In the genomic region with DNA sequence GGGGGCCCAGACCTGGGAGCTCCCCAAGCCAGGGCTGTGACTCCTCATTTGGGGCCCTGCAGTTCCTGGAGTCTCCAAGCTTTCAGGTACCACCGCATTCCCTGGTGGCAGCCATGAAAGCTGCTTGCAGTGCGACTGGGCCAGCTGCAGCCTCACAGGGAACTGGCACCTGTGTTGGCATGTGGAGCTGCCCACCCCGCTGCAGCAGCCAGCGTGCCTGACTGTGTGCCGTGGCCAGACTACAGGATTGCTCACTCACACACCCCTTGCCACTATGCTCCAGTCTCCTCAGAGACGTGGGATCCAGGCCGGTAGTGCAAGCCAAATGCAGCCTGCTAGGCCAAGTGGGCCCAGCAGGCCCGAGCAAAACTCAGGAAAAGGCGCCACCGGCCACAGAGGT, we compare ENCODE assay signal across 19 cellular contexts.
DNase-seq lines count a peak whose midpoint lies in the region; TF ChIP-seq lines count a peak whose summit lies in the region.
"Had no signal": no experiment of that assay in that cellular context is flagged by ENCODE, and none has a peak within 500 bp of the region (broad histone marks: within the 10 kb centered on the region; RNA-seq: fewer than 3 reads in every experiment).

No MANE protein-coding gene starts in this region.

- in situ Hi-C loops in mammary epithelial cell (cut with MboI; ENCODE audit: low sequenced_read_pairs in 2 of 2): loop anchor here in 1 of 2 donors (25.0 kb wide), 1 partner anchor 343 kb away; no protein-coding TSS in a partner anchor

- H3K27me3 ChIP-seq in mammary epithelial cell (ENCODE audit: insufficient read depth, low read length): no peaks in the 10 kb centered on the region
- no peaks in the 10 kb centered on the region for H3K27me3 ChIP-seq in neural progenitor cell
- no peaks in the 10 kb centered on the region for H3K27me3 ChIP-seq in spleen (replicated peaks in 1 of 7)
- H3K27me3 ChIP-seq: Peyer's patch had no signal

- no TSS peak for BruUV-seq in MCF 10A (replicated peaks; lab: Mats Ljungman, UMichigan)
- BruUV-seq in mammary epithelial cell (replicated peaks; lab: Mats Ljungman, UMichigan): no TSS peak

- no peak for DNase-seq in MCF 10A (ENCODE audit: unreplicated experiment)
- no peak for DNase-seq in mammary epithelial cell
- no peak for DNase-seq in chondrocyte (ENCODE audit: low spot score)
- DNase-seq in neural progenitor cell (ENCODE audit: low spot score): no peak
- peak; percentile 45 for DNase-seq in spleen
- no peak for DNase-seq in NCI-H1048 (lab: John Stamatoyannopoulos, UW)
- no peak for DNase-seq in islet precursor cell
- no peak for DNase-seq in A172 (ENCODE audit: low spot score)
- DNase-seq: DMS53, GDM1, GOT3, Karpas-422, NCI-H1417, NCI-H187, NCI-H446, NCI-H526, Peyer's patch had no signal

- CTCF ChIA-PET in MCF 10A (lab: Yijun Ruan, JAX) (interaction anchor here (0.7 kb wide), 1 partner anchor 351 kb away, joined by 4 read pairs; no protein-coding TSS in a partner anchor), mammary epithelial cell (lab: Charles Lee; ENCODE audit: low non-redundant PET) (no interaction called here)

- H3K4me2 ChIP-seq in mammary epithelial cell (ENCODE audit: insufficient read depth, low read depth, low read length): no peak overlapping the region
- no peak overlapping the region for H3K4me2 ChIP-seq in neural progenitor cell

- no peaks in the 10 kb centered on the region for H3K27me3 Mint-ChIP-seq in MCF 10A (ENCODE audit: insufficient read depth, unreplicated experiment)
- no peaks in the 10 kb centered on the region for H3K27me3 Mint-ChIP-seq in chondrocyte (ENCODE audit: low read depth)
- H3K27me3 Mint-ChIP-seq in neural progenitor cell (ENCODE audit: insufficient read depth, low read depth): no peaks in the 10 kb centered on the region

- intact Hi-C loops in MCF 10A (cut with micrococcal nuclease): no loop called here
- intact Hi-C loops in mammary epithelial cell (cut with micrococcal nuclease): no loop called here
- intact Hi-C loops in spleen (cut with DNase I; ENCODE audit: low total_unique reads): no loop called here

- H3K9me3 ChIP-seq in mammary epithelial cell (replicated peaks; ENCODE audit: insufficient read depth, low read length): no peaks in the 10 kb centered on the region
- no peaks in the 10 kb centered on the region for H3K9me3 ChIP-seq in neural progenitor cell (ENCODE audit: low read depth)
- H3K9me3 ChIP-seq in spleen: no peaks in the 10 kb centered on the region
- H3K9me3 ChIP-seq: Peyer's patch had no signal

- TF ChIP-seq CTCF in MCF 10A (IDR thresholded peaks at IDR 0.05; ENCODE audit: unreplicated experiment): no peak
- no peak for TF ChIP-seq CTCF in mammary epithelial cell (conservative IDR thresholded peaks at IDR 0.05 in 1 of 2, IDR thresholded peaks at IDR 0.05 in 1 of 2; ENCODE audit: extremely low read depth in 1 of 2, insufficient read depth in 1 of 2, low read depth in 1 of 2, low read length in 2 of 2)
- no peak for TF ChIP-seq CTCF in chondrocyte (IDR thresholded peaks at IDR 0.05)
- TF ChIP-seq CTCF in neural progenitor cell (IDR thresholded peaks at IDR 0.05): no peak
- TF ChIP-seq CTCF in spleen (IDR thresholded peaks at IDR 0.05 in 8 of 11, conservative IDR thresholded peaks at IDR 0.05 in 3 of 11): no peak

- H3K27ac ChIP-seq in mammary epithelial cell (ENCODE audit: insufficient read depth, low read depth, low read length) (no peak overlapping the region), neural progenitor cell (no peak overlapping the region), spleen (no peak overlapping the region)
- H3K27ac ChIP-seq: 22Rv1, Peyer's patch had no signal

- H2AFZ ChIP-seq in mammary epithelial cell (ENCODE audit: low read depth, low read length) (no peak overlapping the region), neural progenitor cell (replicated peaks) (peak overlapping the region; percentile 61)

- POLR2A ChIA-PET in MCF 10A (lab: Yijun Ruan, JAX): no interaction called here

- 85% methylated on average over 7 of the region's 10 CpGs for WGBS in mammary epithelial cell (ENCODE audit: low coverage, missing lambda C conversion rate)
- 84 to 97% (median 94%) methylated on average over 6 to 10 of the region's 10 CpGs for WGBS in spleen, 5 donors

- H3K36me3 Mint-ChIP-seq in MCF 10A (ENCODE audit: insufficient read depth, unreplicated experiment): peaks cover 5% of the 10 kb centered on the region
- H3K36me3 Mint-ChIP-seq in chondrocyte (ENCODE audit: low read depth): peaks cover 5% of the 10 kb centered on the region
- no peaks in the 10 kb centered on the region for H3K36me3 Mint-ChIP-seq in neural progenitor cell
- H3K36me3 Mint-ChIP-seq: CD14-positive monocyte had no signal

- no peak for TF ChIP-seq POLR2A in spleen (IDR thresholded peaks at IDR 0.05)

- peaks cover 11% of the 10 kb centered on the region for H3K4me1 ChIP-seq in mammary epithelial cell (ENCODE audit: insufficient read depth, low read length)
- H3K4me1 ChIP-seq in neural progenitor cell: no peaks in the 10 kb centered on the region
- H3K4me1 ChIP-seq in spleen: no peaks in the 10 kb centered on the region
- H3K4me1 ChIP-seq: Peyer's patch had no signal

- H4K20me1 ChIP-seq in mammary epithelial cell (ENCODE audit: insufficient read depth, low read length) (no peaks in the 10 kb centered on the region), neural progenitor cell (ENCODE audit: low read depth) (no peaks in the 10 kb centered on the region)

- no peak overlapping the region for H3K4me3 ChIP-seq in mammary epithelial cell (replicated peaks in 1 of 3; ENCODE audit: insufficient read depth in 1 of 3, low read depth in 2 of 3, low read length in 3 of 3)
- no peak overlapping the region for H3K4me3 ChIP-seq in neural progenitor cell
- H3K4me3 ChIP-seq in spleen: no peak overlapping the region
- H3K4me3 ChIP-seq: Peyer's patch had no signal

- H3K9me3 Mint-ChIP-seq in MCF 10A (ENCODE audit: unreplicated experiment): peaks cover 7% of the 10 kb centered on the region
- H3K9me3 Mint-ChIP-seq in chondrocyte (ENCODE audit: low read depth): peaks cover 6% of the 10 kb centered on the region
- no peaks in the 10 kb centered on the region for H3K9me3 Mint-ChIP-seq in neural progenitor cell
- H3K9me3 Mint-ChIP-seq: CD14-positive monocyte had no signal

- no peak overlapping the region for H3K9ac ChIP-seq in mammary epithelial cell (ENCODE audit: insufficient read depth, low read length)
- H3K9ac ChIP-seq in neural progenitor cell: no peak overlapping the region

- no peaks in the 10 kb centered on the region for H3K36me3 ChIP-seq in mammary epithelial cell (ENCODE audit: insufficient read depth, low read length)
- no peaks in the 10 kb centered on the region for H3K36me3 ChIP-seq in neural progenitor cell
- no peaks in the 10 kb centered on the region for H3K36me3 ChIP-seq in spleen
- H3K36me3 ChIP-seq: Peyer's patch had no signal

- no peak overlapping the region for H3K4me3 Mint-ChIP-seq in MCF 10A (ENCODE audit: unreplicated experiment)
- no peak overlapping the region for H3K4me3 Mint-ChIP-seq in chondrocyte (ENCODE audit: unreplicated experiment)
- H3K4me3 Mint-ChIP-seq in neural progenitor cell: no peak overlapping the region
- H3K4me3 Mint-ChIP-seq: CD14-positive monocyte had no signal

- H3K27ac Mint-ChIP-seq in MCF 10A (ENCODE audit: low read depth, unreplicated experiment) (peak overlapping the region; percentile 39), chondrocyte (ENCODE audit: unreplicated experiment) (peak overlapping the region; percentile 86), neural progenitor cell (no peak overlapping the region)
- H3K27ac Mint-ChIP-seq: CD14-positive monocyte had no signal

- dilution Hi-C loops in mammary epithelial cell (cut with HindIII; ENCODE audit: low sequenced_read_pairs): no loop called here

- no peaks in the 10 kb centered on the region for H3F3A ChIP-seq in neural progenitor cell (ENCODE audit: low read depth)

- H3K79me2 ChIP-seq in mammary epithelial cell (ENCODE audit: insufficient read depth, low read length) (no peaks in the 10 kb centered on the region), neural progenitor cell (ENCODE audit: low read depth) (no peaks in the 10 kb centered on the region)

- peaks cover 17% of the 10 kb centered on the region for H3K4me1 Mint-ChIP-seq in MCF 10A (ENCODE audit: insufficient read depth, unreplicated experiment)
- peaks cover 73% of the 10 kb centered on the region for H3K4me1 Mint-ChIP-seq in chondrocyte (ENCODE audit: low read depth)
- H3K4me1 Mint-ChIP-seq in neural progenitor cell: no peaks in the 10 kb centered on the region
- H3K4me1 Mint-ChIP-seq: CD14-positive monocyte had no signal
